8 cellular contexts compared by ENCODE assay signal in the genomic region with DNA sequence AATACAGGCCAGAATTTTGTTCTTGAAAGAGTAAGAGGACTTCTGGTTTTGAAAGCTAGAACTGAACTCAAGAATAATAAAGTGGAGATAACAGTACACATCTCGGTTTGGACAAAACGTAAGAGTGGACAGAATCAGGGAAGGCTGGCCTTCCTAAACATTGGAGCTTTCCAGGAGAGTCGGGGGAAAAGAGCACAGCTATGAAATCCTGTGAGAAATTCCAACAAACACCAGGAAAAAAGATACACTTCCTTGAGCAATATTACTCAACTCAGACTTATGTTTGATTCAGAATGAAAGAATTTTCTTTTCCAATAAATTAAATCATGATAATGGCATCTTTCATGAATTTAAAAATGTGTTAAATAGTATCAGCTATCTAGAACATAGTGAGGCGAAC. TPM values are rescaled to one million over a fixed set of nuclear protein-coding genes. Genes with fewer than 3 reads are reported as not detected.
DNase-seq lines count a peak whose midpoint lies in the region; ATAC-seq and TF ChIP-seq lines count a peak whose summit lies in the region.

No MANE protein-coding gene starts in this region.

- no peak overlapping the region for H3T11ph ChIP-seq in H9 (ENCODE audit: low read length)

- no peaks in the 10 kb centered on the region for H3K36me3 Mint-ChIP-seq in activated CD4-positive, alpha-beta T cell treated with anti-CD3 and anti-CD28 coated beads, Interleukin-2, amount 10 ng/mL, durations not matched to agents 24 days and 14 days (ENCODE audit: low read depth)
- no peaks in the 10 kb centered on the region for H3K36me3 Mint-ChIP-seq in brain
- H3K36me3 Mint-ChIP-seq in H9 (ENCODE audit: insufficient read depth in 1 of 3, low read depth in 3 of 3), result no peaks in the 10 kb centered on the region

- H3K9me3 Mint-ChIP-seq in activated CD4-positive, alpha-beta T cell treated with anti-CD3 and anti-CD28 coated beads, Interleukin-2, amount 10 ng/mL, durations not matched to agents 24 days and 14 days, result peaks cover 3% of the 10 kb centered on the region
- H3K9me3 Mint-ChIP-seq in brain (peaks cover 0 to 7% (median 3%) of the 10 kb centered on the region in 5 experiments), H9 (no peaks in the 10 kb centered on the region)

- no peak overlapping the region for H4K91ac ChIP-seq in H9 (ENCODE audit: insufficient read length, low read depth, low read length)

- no peak overlapping the region for H3K9ac ChIP-seq in H9 (ENCODE audit: extremely low read depth, insufficient read length, low read length)

- ATAC-seq in right lobe of liver, result no peak
- ATAC-seq in thoracic aorta (ENCODE audit: insufficient number of reproducible peaks, low FRiP score, low read depth), result no peak
- ATAC-seq in HG03139 (IDR thresholded peaks at IDR 0.05; ENCODE audit: unreplicated experiment), result no peak

- H3K27ac Mint-ChIP-seq in activated CD4-positive, alpha-beta T cell treated with anti-CD3 and anti-CD28 coated beads, Interleukin-2, amount 10 ng/mL, durations not matched to agents 24 days and 14 days, result no peak overlapping the region
- H3K27ac Mint-ChIP-seq in brain, result peak overlapping the region; percentile 32 to 100 (median 52)
- H3K27ac Mint-ChIP-seq in H9, result no peak overlapping the region; a peak in 1 of 7 replicates

- no peak overlapping the region for H3K18ac ChIP-seq in H9 (ENCODE audit: insufficient read length, low read depth, low read length)

- no peak overlapping the region for H3K23ac ChIP-seq in H9 (ENCODE audit: insufficient read length, low read depth, low read length)

- intact Hi-C loops in activated CD4-positive, alpha-beta T cell treated with anti-CD3 and anti-CD28 coated beads, Interleukin-2, amount 10 ng/mL, durations not matched to agents 24 days and 14 days (cut with micrococcal nuclease), result loop anchor here (5.0 kb wide), 2 partner anchors 575 to 1400 kb away; partner anchors contain the start of genes MAP9 and PLRG1
- intact Hi-C loops in right lobe of liver (cut with DNase I), result loop anchor here in 1 of 2 donors (10.0 kb wide), 1 partner anchor 148 kb away; no protein-coding TSS in a partner anchor

- no peak overlapping the region for H4K5ac ChIP-seq in H9 (ENCODE audit: insufficient read length, low read depth, low read length)

- 5% methylated on average over 4 of the region's 4 CpGs for WGBS in right lobe of liver (ENCODE audit: insufficient coverage, low coverage, low lambda C conversion rate, missing lambda C conversion rate)
- no CpG with 5 or more reads among the region's 4 CpGs for WGBS in H9 (ENCODE audit: extremely low coverage, insufficient read length, low lambda C conversion rate)

- no peak overlapping the region for H2BK5ac ChIP-seq in H9 (ENCODE audit: insufficient read length, low read length)

- peak overlapping the region; percentile 39 for H3K4me3 Mint-ChIP-seq in activated CD4-positive, alpha-beta T cell treated with anti-CD3 and anti-CD28 coated beads, Interleukin-2, amount 10 ng/mL, durations not matched to agents 24 days and 14 days
- H3K4me3 Mint-ChIP-seq in brain, result peak overlapping the region; percentile 45 to 76 (median 65)
- H3K4me3 Mint-ChIP-seq in H9, result no peak overlapping the region

- H2BK20ac ChIP-seq in H9 (ENCODE audit: low read depth, low read length, poor library complexity, severe bottlenecking), result no peak overlapping the region

- H3K9me3 ChIP-seq in right lobe of liver, result no peaks in the 10 kb centered on the region
- H3K9me3 ChIP-seq in thoracic aorta, result no peaks in the 10 kb centered on the region
- no peaks in the 10 kb centered on the region for H3K9me3 ChIP-seq in H9 (ENCODE audit: control insufficient read depth, low read depth, low read length)

- H2AK5ac ChIP-seq in H9 (ENCODE audit: insufficient read length, low read length), result no peak overlapping the region

- H2BK12ac ChIP-seq in H9 (ENCODE audit: insufficient read length, low read depth, low read length), result no peak overlapping the region

- H3K4ac ChIP-seq in H9 (ENCODE audit: low read depth, low read length), result no peak overlapping the region

- no peak overlapping the region for H2AFZ ChIP-seq in H9 (ENCODE audit: low read length)

- DNase-seq in activated CD4-positive, alpha-beta T cell treated with anti-CD3 and anti-CD28 coated beads, Interleukin-2, amount 10 ng/mL, durations not matched to agents 24 days and 14 days, result no peak
- DNase-seq in activated CD4-positive, alpha-beta T cell treated with anti-CD3 and anti-CD28 coated beads, Interleukin-2, amount 50 U/mL, for 1 hour, result no peak
- DNase-seq in right lobe of liver, result no peak
- DNase-seq in thoracic aorta (ENCODE audit: low spot score), result no peak
- DNase-seq in MV-4-11 (lab: John Stamatoyannopoulos, UW), result no peak
- DNase-seq in H9, result no peak

- H3K27ac ChIP-seq in right lobe of liver, result peak overlapping the region; percentile 99 to 100 (median 99)
- peak overlapping the region; percentile 97 to 99 for H3K27ac ChIP-seq in thoracic aorta
- no peak overlapping the region for H3K27ac ChIP-seq in H9 (ENCODE audit: insufficient read length, low read depth, low read length)

- no peak overlapping the region for H3K56ac ChIP-seq in H9 (ENCODE audit: insufficient read length, low read depth, low read length)

- peaks cover 11% of the 10 kb centered on the region for H3K4me1 Mint-ChIP-seq in activated CD4-positive, alpha-beta T cell treated with anti-CD3 and anti-CD28 coated beads, Interleukin-2, amount 10 ng/mL, durations not matched to agents 24 days and 14 days
- H3K4me1 Mint-ChIP-seq in brain (peaks cover 17% of the 10 kb centered on the region), H9 (0 out of 4 replicates have a peak, but pooled peaks cover 0 to 3% of the 10 kb centered on the region in 2 experiments)

- no peaks in the 10 kb centered on the region for H3K23me2 ChIP-seq in H9 (ENCODE audit: insufficient read length, low read depth, low read length, poor library complexity, severe bottlenecking)

- no peak overlapping the region for H4K8ac ChIP-seq in H9 (replicated peaks; ENCODE audit: insufficient read length, low read depth, low read length)

- TF ChIP-seq CTCF in brain (conservative IDR thresholded peaks at IDR 0.05) (no peak), right lobe of liver (IDR thresholded peaks at IDR 0.05) (no peak), thoracic aorta (IDR thresholded peaks at IDR 0.05) (no peak), H9 (conservative IDR thresholded peaks at IDR 0.05) (no peak)

- H3K4me2 ChIP-seq in H9 (ENCODE audit: insufficient read depth, insufficient read length, low read length), result no peak overlapping the region

- H3K36me3 ChIP-seq in right lobe of liver (no peaks in the 10 kb centered on the region), thoracic aorta (no peaks in the 10 kb centered on the region)

- H3K79me2 ChIP-seq in H9 (ENCODE audit: insufficient read depth, low read length), result no peaks in the 10 kb centered on the region

- no peaks in the 10 kb centered on the region for H3K27me3 ChIP-seq in right lobe of liver
- H3K27me3 ChIP-seq in thoracic aorta (replicated peaks; ENCODE audit: insufficient read depth), result no peaks in the 10 kb centered on the region
- no peaks in the 10 kb centered on the region for H3K27me3 ChIP-seq in H9 (ENCODE audit: insufficient read depth, low read length)

- no peak for TF ChIP-seq POLR2A in right lobe of liver (IDR thresholded peaks at IDR 0.05)

- no peak overlapping the region for H2BK120ac ChIP-seq in H9 (ENCODE audit: low read depth, low read length, poor library complexity, severe bottlenecking)

- H3K4me3 ChIP-seq in right lobe of liver (peak overlapping the region; percentile 64 to 77 (median 76)), thoracic aorta (peak overlapping the region; percentile 85)

- no peak overlapping the region for H3K14ac ChIP-seq in H9 (ENCODE audit: insufficient read depth, low read length)

- H2BK15ac ChIP-seq in H9 (ENCODE audit: low read depth, low read length), result no peak overlapping the region

- no peaks in the 10 kb centered on the region for H4K20me1 ChIP-seq in H9 (ENCODE audit: control insufficient read depth, insufficient read depth, insufficient read length)

- H3K79me1 ChIP-seq in H9 (ENCODE audit: insufficient read depth, low read depth, low read length, poor library complexity, severe bottlenecking), result no peaks in the 10 kb centered on the region

- H3K4me1 ChIP-seq in right lobe of liver (peaks cover 0 to 20% (median 2%) of the 10 kb centered on the region in 4 donors), thoracic aorta (ENCODE audit: control insufficient read depth in 1 of 2, low read depth in 2 of 2) (peaks cover 0 to 10% of the 10 kb centered on the region in 2 donors), H9 (ENCODE audit: insufficient read depth, low read length) (no peaks in the 10 kb centered on the region)

- H3K27me3 Mint-ChIP-seq in activated CD4-positive, alpha-beta T cell treated with anti-CD3 and anti-CD28 coated beads, Interleukin-2, amount 10 ng/mL, durations not matched to agents 24 days and 14 days, result no peaks in the 10 kb centered on the region
- peaks cover 10% of the 10 kb centered on the region for H3K27me3 Mint-ChIP-seq in brain
- no peaks in the 10 kb centered on the region; the same call in 1 of the 2 replicates for H3K27me3 Mint-ChIP-seq in H9 (ENCODE audit: low read depth)

RNA-seq across cellular contexts. Expression of gene CTSO, which starts 1.1 kb away (rescaled TPM):
- total RNA-seq in activated CD4-positive, alpha-beta T cell treated with anti-CD3 and anti-CD28 coated beads, Interleukin-2, amount 10 ng/mL, durations not matched to agents 24 days and 14 days, result 0.93 and 1.1 TPM in 2 replicates
- polyA plus RNA-seq in brain (ENCODE audit: insufficient read depth, low read depth, low replicate concordance), result 5.3 TPM
- total RNA-seq in right lobe of liver, result 10 to 100 TPM; 23.8 to 44.7 (median 26.1) TPM
- total RNA-seq in thoracic aorta, result 10 to 100 TPM; 31.1 to 36.6 TPM
- total RNA-seq in H9 (2021), result 0.81 and 1.1 TPM in 2 replicates

RNA-seq across cellular contexts. Expression of gene TDO2, which starts 49.0 kb away (rescaled TPM):
- not detected in 2 replicates for total RNA-seq in activated CD4-positive, alpha-beta T cell treated with anti-CD3 and anti-CD28 coated beads, Interleukin-2, amount 10 ng/mL, durations not matched to agents 24 days and 14 days
- polyA plus RNA-seq in brain (ENCODE audit: insufficient read depth, low read depth, low replicate concordance), result 0.32 TPM
- 100 to 1,000 TPM; 158 to 634 (median 569) TPM for total RNA-seq in right lobe of liver
- total RNA-seq in thoracic aorta, result not detected
- not detected in 2 replicates for total RNA-seq in H9 (2021)

Comparison
In these comparisons a context has a peak if more than half of its experiments do, and no peak if none do; other contexts are left out.
1. H3K27ac Mint-ChIP-seq: peak in brain (5 of 5); none in activated CD4-positive, alpha-beta T cell treated with anti-CD3 and anti-CD28 coated beads, Interleukin-2, amount 10 ng/mL, durations not matched to agents 24 days and 14 days (single experiment) and H9 (0 of 3).
2. H3K4me3 Mint-ChIP-seq: peak in activated CD4-positive, alpha-beta T cell treated with anti-CD3 and anti-CD28 coated beads, Interleukin-2, amount 10 ng/mL, durations not matched to agents 24 days and 14 days (single experiment) and brain (5 of 5); none in H9 (0 of 2).
3. RNA of gene CTSO, which starts 1.1 kb away (total RNA-seq): 31.1 to 36.6 TPM in thoracic aorta and 23.8 to 44.7 TPM in right lobe of liver; 0.93 to 1.1 TPM in activated CD4-positive, alpha-beta T cell treated with anti-CD3 and anti-CD28 coated beads, Interleukin-2, amount 10 ng/mL, durations not matched to agents 24 days and 14 days and 0.81 to 1.1 TPM in H9; every median in the first group is over 10 times any median in the second.
4. RNA of gene TDO2, which starts 49.0 kb away (total RNA-seq): 158 to 634 TPM in right lobe of liver; not detected in activated CD4-positive, alpha-beta T cell treated with anti-CD3 and anti-CD28 coated beads, Interleukin-2, amount 10 ng/mL, durations not matched to agents 24 days and 14 days, not detected in thoracic aorta and not detected in H9; every median in the first group is over 100 times any median in the second.